Comparison of ENCODE assay signal across 10 cellular contexts in the genomic region with DNA sequence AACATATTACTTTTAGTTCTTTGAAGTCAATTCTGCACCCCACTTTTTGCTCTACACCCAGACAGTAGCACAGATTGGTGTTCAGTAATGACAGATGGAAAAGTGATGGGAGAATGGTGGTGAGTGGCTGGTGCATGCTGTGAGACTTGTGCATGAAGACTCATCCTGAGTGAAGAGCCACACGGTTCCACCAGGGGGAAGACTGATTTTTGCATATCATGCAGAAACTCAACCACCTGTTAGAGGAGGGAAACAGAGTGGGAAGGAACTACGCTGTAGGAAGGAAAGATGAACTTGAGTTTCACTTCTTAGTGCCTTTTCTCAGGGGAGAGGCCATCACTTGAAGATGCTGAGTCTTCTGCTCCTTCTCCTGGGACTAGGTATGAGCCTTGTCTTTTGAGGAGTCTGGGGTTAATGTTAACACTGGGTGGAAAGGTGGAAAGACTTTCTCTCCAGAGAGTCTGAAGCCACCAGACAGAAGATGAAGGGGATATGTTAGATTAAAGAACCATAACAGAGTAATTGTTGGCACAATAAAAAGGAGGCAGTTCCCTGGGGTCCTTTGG. TPM values are rescaled to one million over a fixed set of nuclear protein-coding genes. Genes with fewer than 3 reads are reported as not detected.
A peak's percentile ranks its signal among the peaks of the same experiment; 100 is the strongest.
DNase-seq lines count a peak whose midpoint lies in the region; ATAC-seq and TF ChIP-seq lines count a peak whose summit lies in the region.
"Had no signal": no experiment of that assay in that cellular context is flagged by ENCODE, and none has a peak within 500 bp of the region (broad histone marks: within the 10 kb centered on the region; RNA-seq: fewer than 3 reads in every experiment).

No MANE protein-coding gene starts in this region.

- no peaks in the 10 kb centered on the region for H3K79me2 ChIP-seq in H9 (ENCODE audit: insufficient read depth, low read length)

- H3K36me3 Mint-ChIP-seq in H9 (ENCODE audit: insufficient read depth in 1 of 3, low read depth in 3 of 3), result peaks cover 0 to 3% (median 0%) of the 10 kb centered on the region in 3 experiments; a peak in 2 of 7 replicates

- no peak overlapping the region for H3K4me2 ChIP-seq in H9 (ENCODE audit: insufficient read depth, insufficient read length, low read length)

- H3T11ph ChIP-seq in H9 (ENCODE audit: low read length), result no peak overlapping the region

- intact Hi-C loops in mucosa of descending colon (cut with DNase I, micrococcal nuclease), result no loop called here
- intact Hi-C loops in sciatic nerve (cut with DNase I), result no loop called here

- H3K18ac ChIP-seq in H9 (ENCODE audit: insufficient read length, low read depth, low read length), result no peak overlapping the region

- no peak overlapping the region for H2AFZ ChIP-seq in H9 (ENCODE audit: low read length)

- H3K56ac ChIP-seq in H9 (ENCODE audit: insufficient read length, low read depth, low read length), result no peak overlapping the region

- H3K79me1 ChIP-seq in H9 (ENCODE audit: insufficient read depth, low read depth, low read length, poor library complexity, severe bottlenecking), result no peaks in the 10 kb centered on the region

- H2BK120ac ChIP-seq in H9 (ENCODE audit: low read depth, low read length, poor library complexity, severe bottlenecking), result no peak overlapping the region

- H3K4me1 ChIP-seq in H9 (ENCODE audit: insufficient read depth, low read length), result no peaks in the 10 kb centered on the region
- no peaks in the 10 kb centered on the region for H3K4me1 ChIP-seq in mucosa of descending colon (ENCODE audit: low read depth)

- no peak overlapping the region for H2BK12ac ChIP-seq in H9 (ENCODE audit: insufficient read length, low read depth, low read length)

- H3K9ac ChIP-seq in H9 (ENCODE audit: extremely low read depth, insufficient read length, low read length), result no peak overlapping the region

- no peaks in the 10 kb centered on the region for H3K23me2 ChIP-seq in H9 (ENCODE audit: insufficient read length, low read depth, low read length, poor library complexity, severe bottlenecking)

- H3K14ac ChIP-seq in H9 (ENCODE audit: insufficient read depth, low read length), result no peak overlapping the region

- no peak overlapping the region for H2BK15ac ChIP-seq in H9 (ENCODE audit: low read depth, low read length)

- peak; percentile 48 for ATAC-seq in mucosa of descending colon
- ATAC-seq in sciatic nerve, result no peak
- no peak for ATAC-seq in HG03097 (IDR thresholded peaks at IDR 0.05; ENCODE audit: low FRiP score, unreplicated experiment)

- H4K8ac ChIP-seq in H9 (replicated peaks; ENCODE audit: insufficient read length, low read depth, low read length), result no peak overlapping the region

- no peak overlapping the region for H3K4me3 Mint-ChIP-seq in H9

- H3K27ac ChIP-seq in H9 (ENCODE audit: insufficient read length, low read depth, low read length), result no peak overlapping the region

- no peaks in the 10 kb centered on the region for H3K27me3 ChIP-seq in H9 (ENCODE audit: insufficient read depth, low read length)

- no peaks in the 10 kb centered on the region for H3K9me3 ChIP-seq in H9 (ENCODE audit: control insufficient read depth, low read depth, low read length)
- no peaks in the 10 kb centered on the region for H3K9me3 ChIP-seq in mucosa of descending colon

- no peak overlapping the region for H2BK5ac ChIP-seq in H9 (ENCODE audit: insufficient read length, low read length)

- H3K23ac ChIP-seq in H9 (ENCODE audit: insufficient read length, low read depth, low read length), result no peak overlapping the region

- peaks cover 2% of the 10 kb centered on the region for H3K27me3 Mint-ChIP-seq in H9 (ENCODE audit: low read depth)

- TF ChIP-seq CTCF in H9 (conservative IDR thresholded peaks at IDR 0.05) (peak; percentile 29; the same call in 1 of the 3 replicates), mucosa of descending colon (IDR thresholded peaks at IDR 0.05) (no peak)

- no peak overlapping the region for H3K4ac ChIP-seq in H9 (ENCODE audit: low read depth, low read length)

- no peak overlapping the region for H2BK20ac ChIP-seq in H9 (ENCODE audit: low read depth, low read length, poor library complexity, severe bottlenecking)

- WGBS in H9 (ENCODE audit: extremely low coverage, insufficient read length, low lambda C conversion rate), result no CpG with 5 or more reads among the region's 2 CpGs

- H3K4me1 Mint-ChIP-seq in H9, result peaks cover 3 to 6% of the 10 kb centered on the region in 2 experiments; a peak in 3 of 4 replicates

- no peak overlapping the region for H3K27ac Mint-ChIP-seq in H9

- H3K36me3 ChIP-seq in mucosa of descending colon (ENCODE audit: low read depth), result no peaks in the 10 kb centered on the region

- peaks cover 0 to 3% of the 10 kb centered on the region in 2 experiments; a peak in 3 of 5 replicates for H3K9me3 Mint-ChIP-seq in H9

- no peak overlapping the region for H3K4me3 ChIP-seq in mucosa of descending colon

- H4K5ac ChIP-seq in H9 (ENCODE audit: insufficient read length, low read depth, low read length), result no peak overlapping the region

- DNase-seq in activated CD4-positive, alpha-beta T cell treated with anti-CD3 and anti-CD28 coated beads for 48 hours, result peak; percentile 8
- DNase-seq in activated CD4-positive, alpha-beta T cell treated with anti-CD3 and anti-CD28 coated beads, Interleukin-2, amount 50 U/mL, for 48 hours, result no peak
- DNase-seq in H9 (no peak), LHCN-M2 (ENCODE audit: low read depth) (peak; percentile 8), mucosa of descending colon (no peak), sciatic nerve (ENCODE audit: low spot score) (no peak)
- no peak for DNase-seq in activated CD8-positive, alpha-beta memory T cell treated with anti-CD3 and anti-CD28 coated beads, Interleukin-2, amount 50 U/mL, for 4 hours
- DNase-seq: activated effector memory CD4-positive, alpha-beta T cell treated with Interleukin-2 at 50 U/mL for 16 hours; NCI-H2029 had no signal

- no peak overlapping the region for H2AK5ac ChIP-seq in H9 (ENCODE audit: insufficient read length, low read length)

- no peaks in the 10 kb centered on the region for H4K20me1 ChIP-seq in H9 (ENCODE audit: control insufficient read depth, insufficient read depth, insufficient read length)

- H4K91ac ChIP-seq in H9 (ENCODE audit: insufficient read length, low read depth, low read length), result no peak overlapping the region

RNA-seq across cellular contexts. Expression of a gene that starts 9.3 kb away (rescaled TPM):
- total RNA-seq in H9 (2021), result not detected in 2 replicates
- not detected in 2 replicates for total RNA-seq in LHCN-M2 (2014; rRNA removed)
- polyA plus RNA-seq in LHCN-M2 (2012), result not detected
- total RNA-seq in mucosa of descending colon, result not detected
- total RNA-seq in sciatic nerve, result 4.7 TPM

RNA-seq across cellular contexts. Expression of a gene that starts 30.8 kb away (rescaled TPM):
- total RNA-seq in H9 (2021) (not detected in 2 replicates), LHCN-M2 (2014; rRNA removed) (not detected in 2 replicates), mucosa of descending colon (not detected), sciatic nerve (6.0 TPM)
- not detected for polyA plus RNA-seq in LHCN-M2 (2012)

Comparison
In these comparisons a context has a peak if more than half of its experiments do, and no peak if none do; other contexts are left out.
1. DNase-seq: peak in activated CD4-positive, alpha-beta T cell treated with anti-CD3 and anti-CD28 coated beads for 48 hours (single experiment) and LHCN-M2 (single experiment); none in activated CD4-positive, alpha-beta T cell treated with anti-CD3 and anti-CD28 coated beads, Interleukin-2, amount 50 U/mL, for 48 hours (0 of 2), H9 (single experiment), mucosa of descending colon (0 of 3), sciatic nerve (single experiment) and activated CD8-positive, alpha-beta memory T cell treated with anti-CD3 and anti-CD28 coated beads, Interleukin-2, amount 50 U/mL, for 4 hours (single experiment).